ENCODE assay signal across 8 cellular contexts in the genomic region with DNA sequence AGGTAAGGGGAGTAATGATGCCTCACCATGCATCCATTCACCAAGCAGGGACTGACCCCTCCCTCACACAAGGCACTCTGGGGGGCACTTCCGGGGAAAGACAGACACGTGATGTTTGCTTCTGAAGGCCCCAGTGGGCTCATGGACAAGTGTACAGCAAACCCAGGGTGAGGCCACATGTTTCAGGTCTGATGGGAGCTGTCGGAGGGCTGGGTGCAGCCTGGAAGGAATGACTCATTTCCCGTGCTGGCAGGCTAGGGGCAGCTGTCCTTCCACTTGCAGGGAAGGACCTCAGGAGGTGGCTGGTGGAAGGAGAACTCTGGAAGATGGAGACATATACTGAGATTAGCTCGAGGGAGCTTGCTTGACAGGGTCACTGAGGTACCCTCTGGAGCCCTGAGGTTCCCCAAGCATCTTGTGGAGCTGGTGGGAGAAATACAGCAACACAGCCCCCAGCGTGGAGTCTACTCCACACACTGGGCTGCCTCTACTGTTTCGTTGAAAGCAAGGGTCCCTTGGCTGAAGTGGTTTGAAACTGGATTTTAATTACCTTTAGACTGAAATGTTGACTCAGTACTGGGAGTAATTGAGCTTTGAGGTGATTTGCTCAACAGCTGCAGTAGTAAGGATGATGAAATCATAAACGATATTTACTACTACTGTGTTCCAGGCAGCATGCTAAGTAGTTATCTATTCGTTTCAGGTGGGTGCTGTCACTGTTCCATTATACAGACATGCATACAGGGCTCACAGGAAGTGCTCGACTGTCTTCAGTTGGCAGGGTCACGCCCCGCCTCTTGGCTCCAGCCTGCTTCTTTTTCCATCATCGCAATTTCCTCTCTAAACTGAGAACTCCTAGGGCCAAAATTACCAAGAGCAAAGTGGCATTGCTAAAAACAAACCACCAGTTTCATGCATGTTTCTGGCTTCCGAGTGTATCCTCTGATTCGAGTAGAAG.
DNase-seq lines count a peak whose midpoint lies in the region; ATAC-seq and TF ChIP-seq lines count a peak whose summit lies in the region.

No MANE protein-coding gene starts in this region.

- TF ChIP-seq CTCF in epithelial cell of esophagus (IDR thresholded peaks at IDR 0.05; ENCODE audit: insufficient read depth, low read depth, low read length, missing control alignments) = no peak
- no peak for TF ChIP-seq CTCF in osteoblast (IDR thresholded peaks at IDR 0.05; ENCODE audit: extremely low read depth, low read depth, low read length)

- peak overlapping the region; percentile 32 for H3K4me3 Mint-ChIP-seq in T-helper 1 cell treated with Interleukin-12 subunit alpha and Interleukin-12 subunit beta and Interleukin-4 antibody, amounts not matched to agents 30 μg/mL and 1 μg/mL, for 36 hours

- H3K4me1 ChIP-seq in osteoblast (ENCODE audit: insufficient read depth, low read length) = peaks cover 44% of the 10 kb centered on the region
- peaks cover 0 to 4% of the 10 kb centered on the region in 2 donors for H3K4me1 ChIP-seq in aorta (ENCODE audit: control insufficient read depth in 1 of 2, insufficient read depth in 2 of 2, low read length in 2 of 2)

- H3K36me3 ChIP-seq in osteoblast (ENCODE audit: insufficient read depth, low read length) = no peaks in the 10 kb centered on the region
- no peaks in the 10 kb centered on the region for H3K36me3 ChIP-seq in aorta (ENCODE audit: control insufficient read depth in 1 of 2, insufficient read depth in 2 of 2, low read length in 1 of 2)

- peak overlapping the region; percentile 44 for H3K4me2 ChIP-seq in osteoblast (ENCODE audit: insufficient read depth, low read length)

- no peaks in the 10 kb centered on the region for H3K9me3 Mint-ChIP-seq in T-helper 1 cell treated with Interleukin-12 subunit alpha and Interleukin-12 subunit beta and Interleukin-4 antibody, amounts not matched to agents 30 μg/mL and 1 μg/mL, for 36 hours

- H3K4me1 Mint-ChIP-seq in T-helper 1 cell treated with Interleukin-12 subunit alpha and Interleukin-12 subunit beta and Interleukin-4 antibody, amounts not matched to agents 30 μg/mL and 1 μg/mL, for 36 hours (ENCODE audit: low read depth) = peaks cover 31% of the 10 kb centered on the region

- H3K36me3 Mint-ChIP-seq in T-helper 1 cell treated with Interleukin-12 subunit alpha and Interleukin-12 subunit beta and Interleukin-4 antibody, amounts not matched to agents 30 μg/mL and 1 μg/mL, for 36 hours (ENCODE audit: low read depth) = no peaks in the 10 kb centered on the region

- H3K27ac Mint-ChIP-seq in T-helper 1 cell treated with Interleukin-12 subunit alpha and Interleukin-12 subunit beta and Interleukin-4 antibody, amounts not matched to agents 30 μg/mL and 1 μg/mL, for 36 hours = peak overlapping the region; percentile 86

- ATAC-seq in aorta (ENCODE audit: low FRiP score) (peak; percentile 87), HG03439 (IDR thresholded peaks at IDR 0.05; ENCODE audit: unreplicated experiment) (no peak)

- H3K79me2 ChIP-seq in osteoblast (ENCODE audit: insufficient read depth, low read length) = no peaks in the 10 kb centered on the region

- H3K27me3 Mint-ChIP-seq in T-helper 1 cell treated with Interleukin-12 subunit alpha and Interleukin-12 subunit beta and Interleukin-4 antibody, amounts not matched to agents 30 μg/mL and 1 μg/mL, for 36 hours (ENCODE audit: low read depth) = no peaks in the 10 kb centered on the region

- no peak overlapping the region for H3K4me3 ChIP-seq in epithelial cell of esophagus (ENCODE audit: low read length)
- H3K4me3 ChIP-seq in osteoblast (ENCODE audit: insufficient read depth, low read length) = no peak overlapping the region
- H3K4me3 ChIP-seq in aorta (ENCODE audit: low read length in 2 of 2) = no peak overlapping the region

- WGBS in aorta, 2 donors = 11 to 12% methylated on average over 15 of the region's 15 CpGs

- no peaks in the 10 kb centered on the region for H4K20me1 ChIP-seq in osteoblast (ENCODE audit: insufficient read depth, low read length)

- intact Hi-C loops in aorta (cut with DNase I) = loop anchor here in 1 of 2 donors (5.0 kb wide), 1 partner anchor 79 kb away; no protein-coding TSS in a partner anchor

- peak overlapping the region; percentile 81 for H2AFZ ChIP-seq in osteoblast (ENCODE audit: low read length)

- no peaks in the 10 kb centered on the region for H3K27me3 ChIP-seq in osteoblast (ENCODE audit: insufficient read depth, low read length)
- H3K27me3 ChIP-seq in aorta (ENCODE audit: control insufficient read depth in 1 of 2, insufficient read depth in 2 of 2, low read length in 1 of 2) = no peaks in the 10 kb centered on the region

- H3K9me3 ChIP-seq in osteoblast (ENCODE audit: low read depth, low read length) = no peaks in the 10 kb centered on the region
- no peaks in the 10 kb centered on the region for H3K9me3 ChIP-seq in aorta (ENCODE audit: control insufficient read depth, low read length)

- peak overlapping the region; percentile 62 for H3K27ac ChIP-seq in osteoblast (ENCODE audit: low read depth, low read length)
- peak overlapping the region; percentile 95 to 99 for H3K27ac ChIP-seq in aorta (ENCODE audit: low read depth in 1 of 2, low read length in 2 of 2)

- DNase-seq in NCI-H1092 treated with DMSO at 0.1 percent for 48 hours (lab: John Stamatoyannopoulos, UW) (peak; percentile 3), NCI-H1092 (lab: John Stamatoyannopoulos, UW) (no peak), epithelial cell of esophagus (ENCODE audit: low read depth) (peak; percentile 77), osteoblast (ENCODE audit: insufficient read length, low spot score, missing footprints) (peak; percentile 93), aorta (peak; percentile 87 to 90), NCI-H345 (lab: John Stamatoyannopoulos, UW) (no peak)

Comparison
In these comparisons a context has a peak if more than half of its experiments do, and no peak if none do; other contexts are left out.
1. DNase-seq: peak in NCI-H1092 treated with DMSO at 0.1 percent for 48 hours (single experiment), epithelial cell of esophagus (single experiment), osteoblast (single experiment) and aorta (2 of 2); none in NCI-H1092 (single experiment) and NCI-H345 (single experiment).